24 cellular contexts compared by ENCODE assay signal in genomic region chr11:1565173-1565903, GRCh38. TPM values are rescaled to one million over a fixed set of nuclear protein-coding genes. Genes with fewer than 3 reads are reported as not detected.
A peak's percentile ranks its signal among the peaks of the same experiment; 100 is the strongest.
DNase-seq lines count a peak whose midpoint lies in the region; ATAC-seq, FAIRE-seq and TF ChIP-seq lines count a peak whose summit lies in the region.
"Had no signal": no experiment of that assay in that cellular context is flagged by ENCODE, and none has a peak within 500 bp of the region (broad histone marks: within the 10 kb centered on the region; RNA-seq: fewer than 3 reads in every experiment).

No MANE protein-coding gene starts in this region.

- no peaks in the 10 kb centered on the region for H3K79me2 ChIP-seq in H1 (ENCODE audit: control insufficient read depth in 1 of 2, insufficient read depth in 2 of 2, low read length in 2 of 2)
- peaks cover 45% of the 10 kb centered on the region for H3K79me2 ChIP-seq in neural cell (replicated peaks; ENCODE audit: insufficient read depth, low read length)
- H3K79me2 ChIP-seq: parathyroid adenoma had no signal

- no peak overlapping the region for H3K18ac ChIP-seq in H1 (ENCODE audit: extremely low read depth, low read length)

- intact Hi-C loops in uterus (cut with DNase I; ENCODE audit: low total_unique reads) = no loop called here

- H3K56ac ChIP-seq in H1 (replicated peaks; ENCODE audit: insufficient read length, low read depth, low read length) = no peak overlapping the region

- no peak overlapping the region for H3K23ac ChIP-seq in H1 (ENCODE audit: insufficient read length)

- TF ChIP-seq EP300 in H1 (IDR thresholded peaks at IDR 0.05; ENCODE audit: borderline replicate concordance in 1 of 2, low read depth in 2 of 2, low read length in 2 of 2) (no peak), neural cell (conservative IDR thresholded peaks at IDR 0.05; ENCODE audit: poor library complexity, severe bottlenecking) (no peak)

- H3K23me2 ChIP-seq in H1 (ENCODE audit: low read depth, low read length) = no peaks in the 10 kb centered on the region

- peaks cover 0 to 12% (median 9%) of the 10 kb centered on the region in 4 experiments; a peak in 4 of 7 replicates for H3K27me3 ChIP-seq in H1 (replicated peaks in 1 of 4; ENCODE audit: control insufficient read depth in 3 of 4, extremely low read depth in 1 of 4, insufficient read depth in 3 of 4, low read length in 3 of 4)
- no peaks in the 10 kb centered on the region for H3K27me3 ChIP-seq in neural cell (ENCODE audit: insufficient read depth, low read depth, low read length)
- no peaks in the 10 kb centered on the region for H3K27me3 ChIP-seq in uterus

- no peaks in the 10 kb centered on the region for H3K79me1 ChIP-seq in H1 (ENCODE audit: low read depth, low read length)

- TF ChIP-seq CTCF in H1 (IDR thresholded peaks at IDR 0.05; ENCODE audit: control extremely low read depth in 1 of 3, insufficient read depth in 1 of 3, low read depth in 1 of 3, low read length in 3 of 3) = no peak
- TF ChIP-seq CTCF in neural cell (IDR thresholded peaks at IDR 0.05; ENCODE audit: poor library complexity, severe bottlenecking) = no peak
- TF ChIP-seq CTCF in uterus (IDR thresholded peaks at IDR 0.05) = no peak

- no peak overlapping the region for H3K14ac ChIP-seq in H1 (ENCODE audit: insufficient read length)

- no peak overlapping the region for H4K91ac ChIP-seq in H1 (replicated peaks; ENCODE audit: insufficient read length, low read length)

- H4K8ac ChIP-seq in H1 (ENCODE audit: extremely low read depth, insufficient read depth, low read length) = no peak overlapping the region; the same call in 1 of the 2 replicates

- no peak overlapping the region for H3K4me3 ChIP-seq in H1 (ENCODE audit: extremely low read depth in 1 of 4, insufficient read depth in 2 of 4, low read depth in 3 of 4, low read length in 4 of 4)
- peak overlapping the region; percentile 45 for H3K4me3 ChIP-seq in neural cell (ENCODE audit: low read length)
- no peak overlapping the region for H3K4me3 ChIP-seq in uterus
- H3K4me3 ChIP-seq: left lung, smooth muscle cell had no signal

- H2BK20ac ChIP-seq in H1 (ENCODE audit: low read length) = peak overlapping the region; percentile 72; the same call in 1 of the 2 replicates

- no peak overlapping the region for H3K4ac ChIP-seq in H1 (replicated peaks; ENCODE audit: insufficient read length, low read depth, low read length)

- TF ChIP-seq RAD21 in H1 (IDR thresholded peaks at IDR 0.05 in 1 of 2, conservative IDR thresholded peaks at IDR 0.05 in 1 of 2; ENCODE audit: low read depth in 2 of 2, low read length in 2 of 2) = no peak
- no peak for TF ChIP-seq RAD21 in neural cell (conservative IDR thresholded peaks at IDR 0.05)

- H3K36me3 ChIP-seq in H1 (ENCODE audit: control insufficient read depth in 2 of 4, insufficient read depth in 4 of 4, low read length in 3 of 4) (no peaks in the 10 kb centered on the region), neural cell (ENCODE audit: insufficient read depth, low read length) (no peaks in the 10 kb centered on the region), uterus (no peaks in the 10 kb centered on the region)

- H4K20me1 ChIP-seq in H1 (replicated peaks in 1 of 2; ENCODE audit: control insufficient read depth in 1 of 2, insufficient read depth in 2 of 2, low read length in 2 of 2) (peaks cover 2 to 23% of the 10 kb centered on the region in 2 experiments), neural cell (ENCODE audit: insufficient read depth) (peaks cover 48% of the 10 kb centered on the region)

- 89% methylated on average over 20 of the region's 28 CpGs; no CpG with 5 or more reads in 1 of the 2 experiments for WGBS in H1 (ENCODE audit: extremely low coverage in 1 of 2, insufficient coverage in 1 of 2, insufficient read length in 1 of 2, insufficient replicate concordance in 2 of 2, low coverage in 1 of 2, low lambda C conversion rate in 2 of 2, missing lambda C conversion rate in 1 of 2), 2 experiments

- H2BK120ac ChIP-seq in H1 (replicated peaks; ENCODE audit: low read depth, low read length) = no peak overlapping the region

- peak; percentile 64 for DNase-seq in activated effector memory CD4-positive, alpha-beta T cell treated with anti-CD3 and anti-CD28 coated beads, Interleukin-2, amount 50 U/mL, for 16 hours
- no peak for DNase-seq in activated effector memory CD4-positive, alpha-beta T cell treated with Interleukin-2 at 50 U/mL for 16 hours
- DNase-seq in H1 (ENCODE audit: low read depth in 1 of 2, low spot score in 2 of 2) (no peak), uterus (no peak)
- no peak for DNase-seq in activated CD4-positive, alpha-beta T cell treated with anti-CD3 and anti-CD28 coated beads, Interleukin-2, amount 50 U/mL, for 48 hours
- DNase-seq: activated CD8-positive, alpha-beta T cell treated with anti-CD3 and anti-CD28 coated beads, Interleukin-2, amount 10 ng/mL, durations not matched to agents 7 days and 5 days; activated naive CD8-positive, alpha-beta T cell treated with anti-CD3 and anti-CD28 coated beads, Interleukin-2, amount 50 U/mL, for 24 hours; CD4-positive, CD25-positive, alpha-beta regulatory T cell; NCI-H1436 had no signal

- H2AK5ac ChIP-seq in H1 (ENCODE audit: low read depth, low read length) = peak overlapping the region; percentile 86; the same call in 1 of the 2 replicates

- no peak overlapping the region for H4K5ac ChIP-seq in H1 (ENCODE audit: insufficient read length, low read depth, low read length)

- H3K9me3 ChIP-seq in H1 (ENCODE audit: insufficient read depth in 2 of 2, low read depth in 1 of 2, low read length in 1 of 2) = no peaks in the 10 kb centered on the region
- H3K9me3 ChIP-seq in neural cell (ENCODE audit: low read length) = no peaks in the 10 kb centered on the region
- H3K9me3 ChIP-seq in uterus = no peaks in the 10 kb centered on the region
- H3K9me3 ChIP-seq: left lung had no signal

- peak overlapping the region; percentile 63; the same call in 1 of the 2 replicates for H2BK12ac ChIP-seq in H1 (ENCODE audit: low read depth, low read length)

- H3K27ac ChIP-seq in H1 (ENCODE audit: low read depth, low read length) (no peak overlapping the region), neural cell (ENCODE audit: low read length) (peak overlapping the region; percentile 28), uterus (peak overlapping the region; percentile 66)
- H3K27ac ChIP-seq: foreskin keratinocyte, left lung, parathyroid adenoma had no signal

- H3K4me2 ChIP-seq in H1 (ENCODE audit: insufficient read depth in 1 of 2, low read depth in 2 of 2, low read length in 2 of 2) = no peak overlapping the region
- no peak overlapping the region for H3K4me2 ChIP-seq in neural cell (ENCODE audit: low read length)

- CTCF ChIA-PET in H1 (lab: Charles Lee; ENCODE audit: partially characterized antibody) = interaction anchor here (0.6 to 9.1 kb wide), 9 partner anchors 9 to 474 kb away, joined by 3 to 100 read pairs (median 5); no protein-coding TSS in a partner anchor

- H2AFZ ChIP-seq in H1 (ENCODE audit: low read length) = no peak overlapping the region
- H2AFZ ChIP-seq in neural cell (ENCODE audit: low read depth, low read length) = no peak overlapping the region
- H2AFZ ChIP-seq: parathyroid adenoma had no signal

- POLR2A ChIA-PET in H1 (lab: Charles Lee; ENCODE audit: partially characterized antibody) = interaction anchor here (0.7 to 6.9 kb wide), 6 partner anchors 8 to 31 kb away, joined by 3 to 58 read pairs (median 7); no protein-coding TSS in a partner anchor

- FAIRE-seq in H1 (lab: Jason Lieb, UNC) = no peak
- FAIRE-seq: HTR-8/SVneo had no signal

- peaks cover 0 to 45% (median 32%) of the 10 kb centered on the region in 4 experiments; a peak in 6 of 7 replicates for H3K4me1 ChIP-seq in H1 (replicated peaks in 1 of 4; ENCODE audit: control insufficient read depth in 3 of 4, insufficient read depth in 4 of 4, low read length in 3 of 4)
- peaks cover 0 to 15% of the 10 kb centered on the region in 2 donors for H3K4me1 ChIP-seq in uterus
- H3K4me1 ChIP-seq: foreskin keratinocyte, parathyroid adenoma had no signal

- peak overlapping the region; percentile 49; the same call in 1 of the 2 replicates for H2BK5ac ChIP-seq in H1 (ENCODE audit: low read depth, low read length)

- H3K9ac ChIP-seq in H1 (replicated peaks in 1 of 4; ENCODE audit: extremely low read depth in 1 of 4, low read depth in 3 of 4, low read length in 3 of 4) = no peak overlapping the region
- peak overlapping the region; percentile 48 for H3K9ac ChIP-seq in neural cell (ENCODE audit: low read length)
- H3K9ac ChIP-seq: parathyroid adenoma had no signal

- peak overlapping the region; percentile 100; the same call in 1 of the 2 replicates for H2BK15ac ChIP-seq in H1 (ENCODE audit: low read length)

- H3K9me2 ChIP-seq in neural cell (ENCODE audit: insufficient read depth, low read length) = no peaks in the 10 kb centered on the region

- H3F3A ChIP-seq in neural cell (ENCODE audit: insufficient read depth, low read length, poor library complexity, severe bottlenecking) = no peaks in the 10 kb centered on the region

- ATAC-seq in HG02610 (IDR thresholded peaks at IDR 0.05; ENCODE audit: unreplicated experiment) = no peak
- no peak for ATAC-seq in HG02571 (IDR thresholded peaks at IDR 0.05; ENCODE audit: unreplicated experiment)
- ATAC-seq: activated CD8-positive, alpha-beta T cell treated with anti-CD3 and anti-CD28 coated beads, Interleukin-2, amount 10 ng/mL, durations not matched to agents 7 days and 5 days; activated naive CD8-positive, alpha-beta T cell treated with anti-CD3 and anti-CD28 coated beads, Interleukin-2, amount 50 U/mL, for 24 hours; T-cell had no signal

- no peak for TF ChIP-seq POLR2A in H1 (IDR thresholded peaks at IDR 0.05; ENCODE audit: control extremely low read depth in 1 of 2, low read depth in 2 of 2, low read length in 2 of 2)
- no peak for TF ChIP-seq POLR2A in uterus (IDR thresholded peaks at IDR 0.05)

RNA-seq across cellular contexts. Expression of gene DUSP8, which starts 6.7 kb away (rescaled TPM):
- total RNA-seq in H1 (2021; fragmentation: NEBNext Ultra II Directional; extraction: Animal tissue kit (Norgen Biotek cat#: 25700)) = 2.1 and 2.8 TPM in 2 replicates
- 3.6 and 4.1 TPM in 2 replicates for polyA plus RNA-seq in H1 (2011; rRNA removed)
- 2.4 TPM for polyA plus RNA-seq in H1 (2011; cell fraction: cytosol; rRNA removed)
- 4.9 TPM for polyA plus RNA-seq in H1 (2011; cell fraction: nucleus; rRNA removed)
- 2.1 to 5.2 TPM (median 4.3 TPM) in 4 replicates for polyA plus RNA-seq in H1 (2012, experiment 1 of 2)
- polyA plus RNA-seq in H1 (2012, experiment 2 of 2) = 1.3 TPM
- 1.7 TPM for polyA plus RNA-seq in H1 (2013, experiment 1 of 2)
- 2.1 TPM for polyA plus RNA-seq in H1 (2013, experiment 2 of 2)
- polyA minus RNA-seq in H1 (2011; rRNA and poly(A)+ RNA removed) = 0.90 and 5.2 TPM in 2 replicates
- 2.0 TPM for polyA minus RNA-seq in H1 (2011; cell fraction: cytosol; rRNA and poly(A)+ RNA removed)
- polyA minus RNA-seq in H1 (2011; cell fraction: nucleus; rRNA and poly(A)+ RNA removed) = 1.7 TPM
- 3.5 and 7.1 TPM in 2 replicates for polyA plus RNA-seq in neural cell
- 15.8 and 17.7 TPM in 2 replicates for polyA minus RNA-seq in neural cell
- 10 to 100 TPM in 1 of 4 donors, 1 to 10 TPM in 2, under 1 TPM in 1; under 0.01 to 21.7 (median 3.1) TPM for total RNA-seq in uterus

RNA-seq across cellular contexts. Expression of gene KRTAP5-1, which starts 19.7 kb away (rescaled TPM):
- total RNA-seq in H1 (2021; fragmentation: NEBNext Ultra II Directional; extraction: Animal tissue kit (Norgen Biotek cat#: 25700)) = not detected in 2 replicates
- polyA plus RNA-seq in H1 (2011; rRNA removed) (not detected in 2 replicates), neural cell (not detected in 2 replicates)
- polyA plus RNA-seq in H1 (2011; cell fraction: cytosol; rRNA removed) = not detected
- not detected for polyA plus RNA-seq in H1 (2011; cell fraction: nucleus; rRNA removed)
- polyA plus RNA-seq in H1 (2012, experiment 1 of 2) = 0.27 TPM in 1 of 4 replicates, not detected in the others
- polyA plus RNA-seq in H1 (2012, experiment 2 of 2) = not detected
- polyA plus RNA-seq in H1 (2013, experiment 1 of 2) = not detected
- polyA plus RNA-seq in H1 (2013, experiment 2 of 2) = not detected
- polyA minus RNA-seq in H1 (2011; rRNA and poly(A)+ RNA removed) = not detected in 2 replicates
- not detected for polyA minus RNA-seq in H1 (2011; cell fraction: cytosol; rRNA and poly(A)+ RNA removed)
- not detected for polyA minus RNA-seq in H1 (2011; cell fraction: nucleus; rRNA and poly(A)+ RNA removed)
- not detected in 2 replicates for polyA minus RNA-seq in neural cell
- total RNA-seq in uterus = not detected
- total RNA-seq: A673; activated CD8-positive, alpha-beta T cell treated with anti-CD3 and anti-CD28 coated beads, Interleukin-2, amount 10 ng/mL, durations not matched to agents 7 days and 5 days; activated T-helper 1 cell treated with anti-CD3 and anti-CD28 coated beads, Interleukin-12 subunit alpha, Interleukin-12 subunit beta, Interleukin-2, Interleukin-4 antibody, amounts not matched to agents 30 ng/mL and 10 ng/mL and 1 ng/mL, durations not matched to agents 14 hours and 24 hours and 36 hours; CD4-positive, CD25-positive, alpha-beta regulatory T cell; cerebellum; endothelial cell of umbilical vein; foreskin keratinocyte; HFFc6; left lung; smooth muscle cell; T-cell had no signal
- polyA plus RNA-seq: CD4-positive, CD25-positive, alpha-beta regulatory T cell; endothelial cell of umbilical vein; foreskin keratinocyte; smooth muscle cell; thymus had no signal

RNA-seq across cellular contexts. Expression of gene KRTAP5-2, which starts 32.8 kb away (rescaled TPM):
- total RNA-seq in H1 (2021; fragmentation: NEBNext Ultra II Directional; extraction: Animal tissue kit (Norgen Biotek cat#: 25700)) = not detected in 2 replicates
- polyA plus RNA-seq in H1 (2011; rRNA removed) = not detected in 2 replicates
- not detected for polyA plus RNA-seq in H1 (2011; cell fraction: cytosol; rRNA removed)
- polyA plus RNA-seq in H1 (2011; cell fraction: nucleus; rRNA removed) = not detected
- 0.25 TPM in 1 of 4 replicates, not detected in the others for polyA plus RNA-seq in H1 (2012, experiment 1 of 2)
- not detected for polyA plus RNA-seq in H1 (2012, experiment 2 of 2)
- not detected for polyA plus RNA-seq in H1 (2013, experiment 1 of 2)
- not detected for polyA plus RNA-seq in H1 (2013, experiment 2 of 2)
- not detected in 2 replicates for polyA minus RNA-seq in H1 (2011; rRNA and poly(A)+ RNA removed)
- polyA minus RNA-seq in H1 (2011; cell fraction: cytosol; rRNA and poly(A)+ RNA removed) = not detected
- not detected for polyA minus RNA-seq in H1 (2011; cell fraction: nucleus; rRNA and poly(A)+ RNA removed)
- polyA plus RNA-seq in neural cell = not detected in 2 replicates
- polyA minus RNA-seq in neural cell = not detected in 2 replicates
- not detected for total RNA-seq in uterus
- total RNA-seq: A673; activated CD8-positive, alpha-beta T cell treated with anti-CD3 and anti-CD28 coated beads, Interleukin-2, amount 10 ng/mL, durations not matched to agents 7 days and 5 days; activated T-helper 1 cell treated with anti-CD3 and anti-CD28 coated beads, Interleukin-12 subunit alpha, Interleukin-12 subunit beta, Interleukin-2, Interleukin-4 antibody, amounts not matched to agents 30 ng/mL and 10 ng/mL and 1 ng/mL, durations not matched to agents 14 hours and 24 hours and 36 hours; cerebellum; endothelial cell of umbilical vein; foreskin keratinocyte; HFFc6; left lung; smooth muscle cell; T-cell had no signal
- polyA plus RNA-seq: CD4-positive, CD25-positive, alpha-beta regulatory T cell; endothelial cell of umbilical vein; foreskin keratinocyte had no signal

RNA-seq across cellular contexts. Expression of gene KRTAP5-3, which starts 42.9 kb away (rescaled TPM):
- total RNA-seq in H1 (2021; fragmentation: NEBNext Ultra II Directional; extraction: Animal tissue kit (Norgen Biotek cat#: 25700)) = not detected in 2 replicates
- polyA plus RNA-seq in H1 (2011; rRNA removed) (not detected in 2 replicates), neural cell (not detected in 2 replicates)
- not detected for polyA plus RNA-seq in H1 (2011; cell fraction: cytosol; rRNA removed)
- polyA plus RNA-seq in H1 (2011; cell fraction: nucleus; rRNA removed) = not detected
- not detected in 4 replicates for polyA plus RNA-seq in H1 (2012, experiment 1 of 2)
- polyA plus RNA-seq in H1 (2012, experiment 2 of 2) = not detected
- polyA plus RNA-seq in H1 (2013, experiment 1 of 2) = not detected
- not detected for polyA plus RNA-seq in H1 (2013, experiment 2 of 2)
- not detected in 2 replicates for polyA minus RNA-seq in H1 (2011; rRNA and poly(A)+ RNA removed)
- not detected for polyA minus RNA-seq in H1 (2011; cell fraction: cytosol; rRNA and poly(A)+ RNA removed)
- polyA minus RNA-seq in H1 (2011; cell fraction: nucleus; rRNA and poly(A)+ RNA removed) = not detected
- polyA minus RNA-seq in neural cell = not detected in 2 replicates
- total RNA-seq in uterus = not detected
- total RNA-seq: A673; activated CD8-positive, alpha-beta T cell treated with anti-CD3 and anti-CD28 coated beads, Interleukin-2, amount 10 ng/mL, durations not matched to agents 7 days and 5 days; activated T-helper 1 cell treated with anti-CD3 and anti-CD28 coated beads, Interleukin-12 subunit alpha, Interleukin-12 subunit beta, Interleukin-2, Interleukin-4 antibody, amounts not matched to agents 30 ng/mL and 10 ng/mL and 1 ng/mL, durations not matched to agents 14 hours and 24 hours and 36 hours; CD4-positive, CD25-positive, alpha-beta regulatory T cell; cerebellum; endothelial cell of umbilical vein; foreskin keratinocyte; HFFc6; left lung; smooth muscle cell; T-cell had no signal
- polyA plus RNA-seq: CD4-positive, CD25-positive, alpha-beta regulatory T cell; endothelial cell of umbilical vein; foreskin keratinocyte; smooth muscle cell had no signal

RNA-seq across cellular contexts. Expression of gene KRTAP5-4, which starts 56.6 kb away (rescaled TPM):
- not detected in 2 replicates for total RNA-seq in H1 (2021; fragmentation: NEBNext Ultra II Directional; extraction: Animal tissue kit (Norgen Biotek cat#: 25700))
- not detected in 2 replicates for polyA plus RNA-seq in H1 (2011; rRNA removed)
- polyA plus RNA-seq in H1 (2011; cell fraction: cytosol; rRNA removed) = not detected
- not detected for polyA plus RNA-seq in H1 (2011; cell fraction: nucleus; rRNA removed)
- polyA plus RNA-seq in H1 (2012, experiment 1 of 2) = not detected in 4 replicates
- polyA plus RNA-seq in H1 (2012, experiment 2 of 2) = not detected
- not detected for polyA plus RNA-seq in H1 (2013, experiment 1 of 2)
- polyA plus RNA-seq in H1 (2013, experiment 2 of 2) = not detected
- not detected in 2 replicates for polyA minus RNA-seq in H1 (2011; rRNA and poly(A)+ RNA removed)
- not detected for polyA minus RNA-seq in H1 (2011; cell fraction: cytosol; rRNA and poly(A)+ RNA removed)
- not detected for polyA minus RNA-seq in H1 (2011; cell fraction: nucleus; rRNA and poly(A)+ RNA removed)
- polyA plus RNA-seq in neural cell = not detected in 2 replicates
- polyA minus RNA-seq in neural cell = not detected in 2 replicates
- not detected for total RNA-seq in uterus
- total RNA-seq: A673; activated CD8-positive, alpha-beta T cell treated with anti-CD3 and anti-CD28 coated beads, Interleukin-2, amount 10 ng/mL, durations not matched to agents 7 days and 5 days; activated T-helper 1 cell treated with anti-CD3 and anti-CD28 coated beads, Interleukin-12 subunit alpha, Interleukin-12 subunit beta, Interleukin-2, Interleukin-4 antibody, amounts not matched to agents 30 ng/mL and 10 ng/mL and 1 ng/mL, durations not matched to agents 14 hours and 24 hours and 36 hours; CD4-positive, CD25-positive, alpha-beta regulatory T cell; cerebellum; endothelial cell of umbilical vein; foreskin keratinocyte; HFFc6; left lung; smooth muscle cell; T-cell had no signal
- polyA plus RNA-seq: CD4-positive, CD25-positive, alpha-beta regulatory T cell; endothelial cell of umbilical vein; foreskin keratinocyte; smooth muscle cell; thymus had no signal
